ENCODE assay signal across 8 cellular contexts in genomic region chr5:474826-475661, GRCh38. TPM values are rescaled to one million over a fixed set of nuclear protein-coding genes. Genes with fewer than 3 reads are reported as not detected.
DNase-seq lines count a peak whose midpoint lies in the region; ATAC-seq lines count a peak whose summit lies in the region.

No MANE protein-coding gene starts in this region.

- ATAC-seq in T-helper 17 cell (no peak), Right ventricle myocardium superior (ENCODE audit: poor library complexity) (no peak), sciatic nerve (no peak), HG03159 (IDR thresholded peaks at IDR 0.05; ENCODE audit: unreplicated experiment) (no peak)

- peak in 2 of 3 experiments; percentile 60 to 62 for DNase-seq in NCI-H1417 (lab: John Stamatoyannopoulos, UW)
- DNase-seq in NCI-H1417 treated with DMSO at 0.1 percent for 48 hours (lab: John Stamatoyannopoulos, UW) = no peak
- DNase-seq in T-helper 17 cell = peak in 1 of 3 donors; percentile 21
- peak; percentile 54 for DNase-seq in Right ventricle myocardium superior
- DNase-seq in sciatic nerve (ENCODE audit: low spot score) = peak; percentile 65
- DNase-seq in pons (ENCODE audit: low spot score) = no peak
- no peak for DNase-seq in superior temporal gyrus (ENCODE audit: extremely low spot score)

- H3K27me3 Mint-ChIP-seq in T-helper 17 cell = peaks cover 20% of the 10 kb centered on the region

- no peaks in the 10 kb centered on the region for H3K9me3 ChIP-seq in T-helper 17 cell (ENCODE audit: control insufficient read depth, low read length, poor library complexity, severe bottlenecking)

- no peaks in the 10 kb centered on the region for H3K36me3 Mint-ChIP-seq in T-helper 17 cell (ENCODE audit: low read depth)

- peaks cover 10% of the 10 kb centered on the region for H3K4me1 Mint-ChIP-seq in T-helper 17 cell

- intact Hi-C loops in Right ventricle myocardium superior (cut with DNase I) = no loop called here
- intact Hi-C loops in sciatic nerve (cut with DNase I) = no loop called here

- H3K27ac Mint-ChIP-seq in T-helper 17 cell = no peak overlapping the region

- peak overlapping the region; percentile 97 for H3K4me3 Mint-ChIP-seq in T-helper 17 cell

RNA-seq across cellular contexts. Expression of gene EXOC3, which starts 32.1 kb away (rescaled TPM):
- total RNA-seq in T-helper 17 cell (10 to 100 TPM; 71.3 to 86.3 TPM), Right ventricle myocardium superior (46.4 TPM), sciatic nerve (58.4 TPM)

RNA-seq across cellular contexts. Expression of gene SLC9A3, which starts 49.2 kb away (rescaled TPM):
- total RNA-seq in T-helper 17 cell (1 to 10 TPM; 1.1 to 1.6 TPM), Right ventricle myocardium superior (0.91 TPM), sciatic nerve (12.3 TPM)

Comparison
In these comparisons a context has a peak if more than half of its experiments do, and no peak if none do; other contexts are left out.
1. DNase-seq: peak in NCI-H1417 (2 of 3), Right ventricle myocardium superior (single experiment) and sciatic nerve (single experiment); none in NCI-H1417 treated with DMSO at 0.1 percent for 48 hours (single experiment), pons (single experiment) and superior temporal gyrus (single experiment).